In genomic region chr16:27762441-27762840, GRCh38 we compare ENCODE assay signal across 22 cellular contexts.
DNase-seq lines count a peak whose midpoint lies in the region; ATAC-seq, FAIRE-seq and TF ChIP-seq lines count a peak whose summit lies in the region.
"Had no signal": no experiment of that assay in that cellular context is flagged by ENCODE, and none has a peak within 500 bp of the region (broad histone marks: within the 10 kb centered on the region; RNA-seq: fewer than 3 reads in every experiment).

No MANE protein-coding gene starts in this region.

- POLR2A ChIA-PET in GM10248 (lab: Yijun Ruan, JAX): no interaction called here
- POLR2A ChIA-PET in T-cell (lab: Charles Lee): no interaction called here

- peaks cover 5 to 7% of the 10 kb centered on the region in 2 donors for H3K36me3 ChIP-seq in thyroid gland
- H3K36me3 ChIP-seq: colonic mucosa had no signal

- no peak for TF ChIP-seq POLR2A in H54 (IDR thresholded peaks at IDR 0.05; ENCODE audit: low read depth, low read length)
- no peak for TF ChIP-seq POLR2A in thyroid gland (IDR thresholded peaks at IDR 0.05)

- CTCF ChIA-PET in GM10248 (lab: Yijun Ruan, JAX): no interaction called here
- CTCF ChIA-PET in T-cell (lab: Charles Lee): no interaction called here

- H3K4me3 Mint-ChIP-seq in T-cell: no peak overlapping the region
- H3K4me3 Mint-ChIP-seq: activated CD4-positive, alpha-beta T cell treated with anti-CD3 and anti-CD28 coated beads, Interleukin-2, amount 10 ng/mL, durations not matched to agents 7 days and 5 days; CD14-positive monocyte had no signal

- peaks cover 0 to 1% (median 0%) of the 10 kb centered on the region in 3 donors for H3K4me1 Mint-ChIP-seq in T-cell

- H3K27me3 ChIP-seq in thyroid gland: no peaks in the 10 kb centered on the region
- H3K27me3 ChIP-seq: colonic mucosa had no signal

- TF ChIP-seq CTCF in fibroblast of villous mesenchyme (IDR thresholded peaks at IDR 0.05; ENCODE audit: insufficient read depth, low read depth, low read length) (no peak), thyroid gland (IDR thresholded peaks at IDR 0.05) (no peak), GM10248 (IDR thresholded peaks at IDR 0.05; ENCODE audit: control extremely low read depth, extremely low read depth, low read depth, missing control alignments) (no peak)

- H3K27ac ChIP-seq in thyroid gland: peak overlapping the region; percentile 46 to 62 (median 56)
- H3K27ac ChIP-seq: colonic mucosa, thoracic aorta had no signal

- H3K27me3 Mint-ChIP-seq in T-cell: no peaks in the 10 kb centered on the region
- H3K27me3 Mint-ChIP-seq: activated CD4-positive, alpha-beta T cell treated with anti-CD3 and anti-CD28 coated beads, Interleukin-2, amount 10 ng/mL, durations not matched to agents 7 days and 5 days had no signal

- WGBS in thyroid gland, 2 donors: 88 to 94% methylated on average over 3 of the region's 3 CpGs

- no peaks in the 10 kb centered on the region for H3K9me3 ChIP-seq in thyroid gland
- H3K9me3 ChIP-seq: colonic mucosa, SK-N-SH, thoracic aorta had no signal

- intact Hi-C loops in thyroid gland (cut with DNase I): no loop called here

- peak; percentile 82 for FAIRE-seq in H54 (lab: Jason Lieb, UNC)
- FAIRE-seq: endometrium, TTC549 had no signal

- ATAC-seq in HG02759 (IDR thresholded peaks at IDR 0.05; ENCODE audit: unreplicated experiment): no peak
- ATAC-seq in T-cell (replicated peaks in 1 of 4): no peak

- no peak for DNase-seq in H54 (ENCODE audit: insufficient read length, low spot score)
- peak; percentile 73 for DNase-seq in RPMI7951 (ENCODE audit: low read depth)
- DNase-seq in fibroblast of villous mesenchyme (ENCODE audit: low read depth): peak; percentile 30
- no peak for DNase-seq in thyroid gland
- no peak for DNase-seq in GM10248 (ENCODE audit: extremely low spot score)
- no peak for DNase-seq in iPS-NIHi7 (ENCODE audit: extremely low spot score)
- DNase-seq in T-cell: no peak
- DNase-seq: activated CD4-positive, alpha-beta T cell treated with anti-CD3 and anti-CD28 coated beads, Interleukin-2, amount 10 ng/mL, durations not matched to agents 7 days and 5 days; colonic mucosa; DMS79 treated with DMSO at 0.1 percent for 48 hours; H7; hypothalamus; left cardiac atrium; NCI-H1417 treated with DMSO at 0.1 percent for 48 hours; NCI-H2171; NCI-H748 treated with DMSO at 0.1 percent for 48 hours; SK-N-SH had no signal

- peaks cover 74% of the 10 kb centered on the region for H3K36me3 Mint-ChIP-seq in T-cell

- H3K4me3 ChIP-seq in fibroblast of villous mesenchyme (ENCODE audit: low read depth, low read length) (no peak overlapping the region), thyroid gland (replicated peaks in 1 of 3) (no peak overlapping the region)
- H3K4me3 ChIP-seq: colonic mucosa, thoracic aorta had no signal

- H3K27ac Mint-ChIP-seq in T-cell: no peak overlapping the region
- H3K27ac Mint-ChIP-seq: activated CD4-positive, alpha-beta T cell treated with anti-CD3 and anti-CD28 coated beads, Interleukin-2, amount 10 ng/mL, durations not matched to agents 7 days and 5 days had no signal

- no peaks in the 10 kb centered on the region for H3K9me3 Mint-ChIP-seq in T-cell

- peaks cover 10 to 17% of the 10 kb centered on the region in 2 donors for H3K4me1 ChIP-seq in thyroid gland
- H3K4me1 ChIP-seq: colonic mucosa had no signal

Comparison
In these comparisons a context has a peak if more than half of its experiments do, and no peak if none do; other contexts are left out.
1. DNase-seq: peak in RPMI7951 (single experiment) and fibroblast of villous mesenchyme (single experiment); none in H54 (single experiment), thyroid gland (0 of 2), GM10248 (single experiment), iPS-NIHi7 (single experiment) and T-cell (0 of 34).